ENCODE assay signal across 20 cellular contexts in genomic region chr16:59260892-59261291, GRCh38.
"Had no signal": no experiment of that assay in that cellular context is flagged by ENCODE, and none has a peak within 500 bp of the region (broad histone marks: within the 10 kb centered on the region; RNA-seq: fewer than 3 reads in every experiment).

No MANE protein-coding gene starts in this region.

- H3K4me1 ChIP-seq: ascending aorta, body of pancreas, Peyer's patch had no signal

- H3K36me3 Mint-ChIP-seq: activated CD8-positive, alpha-beta memory T cell treated with anti-CD3 and anti-CD28 coated beads, Interleukin-2, amount 10 ng/mL, durations not matched to agents 7 days and 5 days had no signal

- H3K4me2 ChIP-seq: SK-N-SH had no signal

- H3K36me3 ChIP-seq: ascending aorta, Peyer's patch, SJCRH30 had no signal

- ATAC-seq: activated CD8-positive, alpha-beta memory T cell treated with anti-CD3 and anti-CD28 coated beads, Interleukin-2, amount 10 ng/mL, durations not matched to agents 7 days and 5 days; body of pancreas; K562 had no signal

- H3K4me3 ChIP-seq: ascending aorta, body of pancreas, K562, Peyer's patch, SJCRH30 had no signal

- H3K9ac ChIP-seq: SK-N-SH had no signal

- DNase-seq: activated CD4-positive, CD25-positive, alpha-beta regulatory T cell; activated CD8-positive, alpha-beta memory T cell treated with anti-CD3 and anti-CD28 coated beads, Interleukin-2, amount 10 ng/mL, durations not matched to agents 7 days and 5 days; amniotic stem cell; body of pancreas; central memory CD4-positive, alpha-beta T cell; Karpas-422; NCI-H1105 treated with DMSO at 0.1 percent for 48 hours; NCI-H1436 treated with DMSO at 0.1 percent for 48 hours; NCI-H187; NCI-H2081; NCI-H510A treated with DMSO at 0.1 percent for 48 hours; Peyer's patch; Right ventricle myocardium superior; SJCRH30; SK-N-SH; T-helper 1 cell had no signal

- H3K27me3 Mint-ChIP-seq: activated CD8-positive, alpha-beta memory T cell treated with anti-CD3 and anti-CD28 coated beads, Interleukin-2, amount 10 ng/mL, durations not matched to agents 7 days and 5 days had no signal

- H3K27ac ChIP-seq: ascending aorta, body of pancreas, Peyer's patch, RWPE1, SJCRH30, VCaP had no signal

- H3K4me1 Mint-ChIP-seq: activated CD8-positive, alpha-beta memory T cell treated with anti-CD3 and anti-CD28 coated beads, Interleukin-2, amount 10 ng/mL, durations not matched to agents 7 days and 5 days had no signal

- H3K27me3 ChIP-seq: ascending aorta, body of pancreas, Peyer's patch, SJCRH30 had no signal

- H3K9me3 ChIP-seq: ascending aorta, body of pancreas, SJCRH30, SK-N-SH had no signal

- H3K27ac Mint-ChIP-seq: activated CD8-positive, alpha-beta memory T cell treated with anti-CD3 and anti-CD28 coated beads, Interleukin-2, amount 10 ng/mL, durations not matched to agents 7 days and 5 days had no signal

- H3K4me3 Mint-ChIP-seq: activated CD8-positive, alpha-beta memory T cell treated with anti-CD3 and anti-CD28 coated beads, Interleukin-2, amount 10 ng/mL, durations not matched to agents 7 days and 5 days had no signal
